15 cellular contexts compared by ENCODE assay signal in the genomic region with DNA sequence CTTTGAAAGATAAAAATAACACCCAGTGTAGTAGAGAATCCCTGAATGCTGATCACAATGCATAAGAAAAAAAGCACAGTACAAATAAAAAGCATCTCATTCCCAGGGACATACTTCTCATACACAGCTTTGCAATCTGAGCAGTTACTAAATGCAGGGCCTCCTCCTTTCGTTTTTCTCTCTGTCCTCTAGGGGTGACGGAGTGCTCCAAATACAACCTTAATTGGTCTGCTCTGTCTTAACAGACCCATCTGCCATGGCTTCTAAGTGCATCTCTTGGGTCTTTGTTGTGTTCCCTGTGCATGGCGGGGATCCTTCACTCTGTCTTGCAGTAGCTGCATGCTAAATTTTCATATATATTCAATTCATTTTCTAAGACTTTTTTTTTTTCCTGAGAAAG.
DNase-seq lines count a peak whose midpoint lies in the region; ATAC-seq and TF ChIP-seq lines count a peak whose summit lies in the region.
"Had no signal": no experiment of that assay in that cellular context is flagged by ENCODE, and none has a peak within 500 bp of the region (broad histone marks: within the 10 kb centered on the region; RNA-seq: fewer than 3 reads in every experiment).

No MANE protein-coding gene starts in this region.

- TF ChIP-seq CTCF in WERI-Rb-1 (IDR thresholded peaks at IDR 0.05; ENCODE audit: low read depth, low read length) (peak; percentile 55), kidney epithelial cell (IDR thresholded peaks at IDR 0.05; ENCODE audit: insufficient read depth, low read length, poor library complexity, severe bottlenecking) (peak; percentile 18)

- H3K4me3 ChIP-seq in WERI-Rb-1 (ENCODE audit: low read depth, low read length) (no peak overlapping the region), kidney epithelial cell (ENCODE audit: low read depth, low read length) (no peak overlapping the region)
- H3K4me3 ChIP-seq: SJSA1 had no signal

- DNase-seq in EL (peak; percentile 17), M059J (ENCODE audit: low read depth) (peak; percentile 38), WERI-Rb-1 (peak; percentile 32), kidney epithelial cell (ENCODE audit: low read depth) (no peak), HEK293T (ENCODE audit: extremely low spot score) (no peak), iPS-NIHi7 (ENCODE audit: extremely low spot score) (no peak)
- DNase-seq in activated T-cell treated with anti-CD3 and anti-CD28 coated beads, Interleukin-2, amount 50 U/mL, for 1 hour = no peak
- DNase-seq: activated CD8-positive, alpha-beta T cell treated with anti-CD3 and anti-CD28 coated beads for 36 hours; activated naive CD8-positive, alpha-beta T cell treated with anti-CD3 and anti-CD28 coated beads, Interleukin-2, amount 10 ng/mL, durations not matched to agents 7 days and 5 days; immature natural killer cell; naive thymus-derived CD8-positive, alpha-beta T cell; NCI-H187; stimulated activated naive CD8-positive, alpha-beta T cell treated with anti-CD3 and anti-CD28 coated beads, Interleukin-15, Interleukin-2, amounts not matched to agents 100 U/mL and 50 U/mL, for 24 hours had no signal

- H3K36me3 ChIP-seq in WERI-Rb-1 (no peaks in the 10 kb centered on the region), kidney epithelial cell (ENCODE audit: control insufficient read depth, insufficient read depth, low read length) (no peaks in the 10 kb centered on the region)
- H3K36me3 ChIP-seq: SJSA1 had no signal

- no peak for ATAC-seq in HG02798 (IDR thresholded peaks at IDR 0.05; ENCODE audit: poor library complexity, unreplicated experiment)
- ATAC-seq: activated CD8-positive, alpha-beta T cell treated with anti-CD3 and anti-CD28 coated beads for 36 hours; naive thymus-derived CD8-positive, alpha-beta T cell; stimulated activated naive CD8-positive, alpha-beta T cell treated with anti-CD3 and anti-CD28 coated beads, Interleukin-15, Interleukin-2, amounts not matched to agents 100 U/mL and 50 U/mL, for 24 hours had no signal

- no peak overlapping the region for H3K27ac ChIP-seq in WERI-Rb-1
- H3K27ac ChIP-seq: SJSA1 had no signal

- H3K9me3 ChIP-seq in WERI-Rb-1 (ENCODE audit: severe bottlenecking) = no peaks in the 10 kb centered on the region
- H3K9me3 ChIP-seq: SJSA1 had no signal

- H3K27me3 ChIP-seq in WERI-Rb-1 (ENCODE audit: insufficient read depth, low read depth, severe bottlenecking) (no peaks in the 10 kb centered on the region), kidney epithelial cell (ENCODE audit: control insufficient read depth, insufficient read depth, low read length) (no peaks in the 10 kb centered on the region)
- H3K27me3 ChIP-seq: SJSA1 had no signal

- POLR2A ChIA-PET in HEK293T (lab: Yijun Ruan, JAX) = no interaction called here

- CTCF ChIA-PET in HEK293T (lab: Yijun Ruan, JAX) = interaction anchor here (0.6 kb wide), 1 partner anchor 27 kb away, joined by 5 read pairs; no protein-coding TSS in a partner anchor

TF ChIP-seq in HEK293T, 16 proteins besides CTCF, POLR2A, EP300 and RAD21:
- no peak for TF ChIP-seq SUZ12 (IDR thresholded peaks at IDR 0.05)
- no peak for TF ChIP-seq FOXA1 (IDR thresholded peaks at IDR 0.05)
- TF ChIP-seq LEF1 (IDR thresholded peaks at IDR 0.05; ENCODE audit: borderline replicate concordance) = no peak
- TF ChIP-seq HDGF (IDR thresholded peaks at IDR 0.05; ENCODE audit: borderline replicate concordance) = no peak
- no peak for TF ChIP-seq FOXK2 (IDR thresholded peaks at IDR 0.05)
- no peak for TF ChIP-seq ZNF384 (IDR thresholded peaks at IDR 0.05)
- TF ChIP-seq FOXM1 (IDR thresholded peaks at IDR 0.05; ENCODE audit: borderline replicate concordance) = no peak
- TF ChIP-seq ELF4 (IDR thresholded peaks at IDR 0.05) = no peak
- TF ChIP-seq, protein P1, sequence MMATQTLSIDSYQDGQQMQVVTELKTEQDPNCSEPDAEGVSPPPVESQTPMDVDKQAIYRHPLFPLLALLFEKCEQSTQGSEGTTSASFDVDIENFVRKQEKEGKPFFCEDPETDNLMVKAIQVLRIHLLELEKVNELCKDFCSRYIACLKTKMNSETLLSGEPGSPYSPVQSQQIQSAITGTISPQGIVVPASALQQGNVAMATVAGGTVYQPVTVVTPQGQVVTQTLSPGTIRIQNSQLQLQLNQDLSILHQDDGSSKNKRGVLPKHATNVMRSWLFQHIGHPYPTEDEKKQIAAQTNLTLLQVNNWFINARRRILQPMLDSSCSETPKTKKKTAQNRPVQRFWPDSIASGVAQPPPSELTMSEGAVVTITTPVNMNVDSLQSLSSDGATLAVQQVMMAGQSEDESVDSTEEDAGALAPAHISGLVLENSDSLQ (IDR thresholded peaks at IDR 0.05) = no peak
- no peak for TF ChIP-seq BHLHE40 (IDR thresholded peaks at IDR 0.05; ENCODE audit: borderline replicate concordance)
- no peak for TF ChIP-seq NFRKB (IDR thresholded peaks at IDR 0.05)
- no peak for TF ChIP-seq ARNT (IDR thresholded peaks at IDR 0.05)
- TF ChIP-seq TARDBP (IDR thresholded peaks at IDR 0.05) = no peak
- TF ChIP-seq CTBP1 (IDR thresholded peaks at IDR 0.05; ENCODE audit: borderline replicate concordance) = no peak
- no peak for TF ChIP-seq SP1 (IDR thresholded peaks at IDR 0.05)
- TF ChIP-seq L3MBTL2 (conservative IDR thresholded peaks at IDR 0.05) = no peak

Comparison
In these comparisons a context has a peak if more than half of its experiments do, and no peak if none do; other contexts are left out.
1. DNase-seq: peak in EL (single experiment), M059J (single experiment) and WERI-Rb-1 (single experiment); none in kidney epithelial cell (single experiment), HEK293T (single experiment), iPS-NIHi7 (single experiment) and activated T-cell treated with anti-CD3 and anti-CD28 coated beads, Interleukin-2, amount 50 U/mL, for 1 hour (single experiment).